In the genomic region with DNA sequence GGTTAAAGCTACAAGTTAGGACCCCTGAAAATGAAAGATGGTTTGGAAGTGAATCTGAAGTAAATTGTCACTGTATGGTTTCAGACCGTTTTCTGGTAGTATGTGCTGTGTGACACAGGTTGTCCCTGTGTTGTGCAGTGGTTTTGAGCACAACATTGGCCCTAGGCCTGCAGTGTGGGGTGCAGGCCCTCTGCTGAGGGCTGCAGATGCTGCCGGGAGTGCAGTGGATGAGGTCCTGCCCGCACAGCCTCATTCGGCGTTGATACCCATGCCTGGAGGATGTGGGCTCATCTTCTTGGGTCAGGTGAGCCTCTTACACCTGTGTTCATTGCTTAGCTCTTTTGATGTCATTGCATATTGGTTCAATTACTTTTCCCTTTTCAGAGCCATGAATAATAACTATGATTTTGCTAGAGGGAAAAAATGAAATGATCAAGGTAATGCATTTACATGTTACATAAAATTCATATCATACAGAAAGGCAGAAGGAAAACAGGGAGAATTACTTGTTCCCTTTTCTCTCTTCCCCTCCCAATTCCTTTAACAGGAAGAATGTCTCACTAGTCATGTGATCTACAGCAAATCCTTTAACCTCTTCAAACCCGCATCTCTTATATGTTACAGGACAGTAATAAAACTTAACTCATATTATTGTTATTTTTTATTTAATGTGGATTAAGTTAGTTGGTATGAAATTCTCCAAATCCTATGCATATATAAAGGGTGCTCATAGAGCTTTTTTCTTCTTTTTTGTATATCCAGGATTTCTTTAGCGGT, we compare ENCODE assay signal across 1 cellular context.
TF ChIP-seq lines count a peak whose summit lies in the region.

No MANE protein-coding gene starts in this region.

TF ChIP-seq in WTC11, 78 proteins besides CTCF, POLR2A, EP300 and RAD21 (continued from another document):
- TF ChIP-seq, protein P1, sequence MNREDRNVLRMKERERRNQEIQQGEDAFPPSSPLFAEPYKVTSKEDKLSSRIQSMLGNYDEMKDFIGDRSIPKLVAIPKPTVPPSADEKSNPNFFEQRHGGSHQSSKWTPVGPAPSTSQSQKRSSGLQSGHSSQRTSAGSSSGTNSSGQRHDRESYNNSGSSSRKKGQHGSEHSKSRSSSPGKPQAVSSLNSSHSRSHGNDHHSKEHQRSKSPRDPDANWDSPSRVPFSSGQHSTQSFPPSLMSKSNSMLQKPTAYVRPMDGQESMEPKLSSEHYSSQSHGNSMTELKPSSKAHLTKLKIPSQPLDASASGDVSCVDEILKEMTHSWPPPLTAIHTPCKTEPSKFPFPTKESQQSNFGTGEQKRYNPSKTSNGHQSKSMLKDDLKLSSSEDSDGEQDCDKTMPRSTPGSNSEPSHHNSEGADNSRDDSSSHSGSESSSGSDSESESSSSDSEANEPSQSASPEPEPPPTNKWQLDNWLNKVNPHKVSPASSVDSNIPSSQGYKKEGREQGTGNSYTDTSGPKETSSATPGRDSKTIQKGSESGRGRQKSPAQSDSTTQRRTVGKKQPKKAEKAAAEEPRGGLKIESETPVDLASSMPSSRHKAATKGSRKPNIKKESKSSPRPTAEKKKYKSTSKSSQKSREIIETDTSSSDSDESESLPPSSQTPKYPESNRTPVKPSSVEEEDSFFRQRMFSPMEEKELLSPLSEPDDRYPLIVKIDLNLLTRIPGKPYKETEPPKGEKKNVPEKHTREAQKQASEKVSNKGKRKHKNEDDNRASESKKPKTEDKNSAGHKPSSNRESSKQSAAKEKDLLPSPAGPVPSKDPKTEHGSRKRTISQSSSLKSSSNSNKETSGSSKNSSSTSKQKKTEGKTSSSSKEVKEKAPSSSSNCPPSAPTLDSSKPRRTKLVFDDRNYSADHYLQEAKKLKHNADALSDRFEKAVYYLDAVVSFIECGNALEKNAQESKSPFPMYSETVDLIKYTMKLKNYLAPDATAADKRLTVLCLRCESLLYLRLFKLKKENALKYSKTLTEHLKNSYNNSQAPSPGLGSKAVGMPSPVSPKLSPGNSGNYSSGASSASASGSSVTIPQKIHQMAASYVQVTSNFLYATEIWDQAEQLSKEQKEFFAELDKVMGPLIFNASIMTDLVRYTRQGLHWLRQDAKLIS (CRISPR knock-in tag; IDR thresholded peaks at IDR 0.05; ENCODE audit: borderline replicate concordance) = no peak
- TF ChIP-seq NFYB (CRISPR knock-in tag; conservative IDR thresholded peaks at IDR 0.05; ENCODE audit: low read depth) = no peak
- no peak for TF ChIP-seq KAT7 (CRISPR knock-in tag; IDR thresholded peaks at IDR 0.05; ENCODE audit: borderline replicate concordance)
- no peak for TF ChIP-seq TEAD4 (CRISPR knock-in tag; IDR thresholded peaks at IDR 0.05)
- TF ChIP-seq FOXP1 (CRISPR knock-in tag; IDR thresholded peaks at IDR 0.05; ENCODE audit: borderline replicate concordance) = no peak
